ENCODE assay signal across 26 cellular contexts in the genomic region with DNA sequence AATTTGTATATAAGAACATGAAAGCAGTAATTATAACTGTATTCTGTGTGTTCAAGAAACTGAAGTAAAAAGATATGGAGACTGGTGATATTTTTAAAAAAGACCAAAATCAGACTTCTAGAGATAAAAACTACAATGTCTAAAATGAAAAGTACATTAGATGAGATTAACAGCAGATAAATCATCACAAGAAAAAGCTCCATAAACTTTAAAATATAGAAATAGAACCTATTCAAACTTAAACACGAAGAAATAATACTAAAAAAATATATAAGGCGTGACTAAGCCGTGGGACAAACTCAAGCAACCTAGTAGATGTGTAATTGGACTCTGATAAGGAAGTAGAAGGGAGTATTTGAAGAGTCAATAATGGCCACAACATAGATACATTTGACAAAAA.
"Had no signal": no experiment of that assay in that cellular context is flagged by ENCODE, and none has a peak within 500 bp of the region (broad histone marks: within the 10 kb centered on the region; RNA-seq: fewer than 3 reads in every experiment).

No MANE protein-coding gene starts in this region.

- H3K79me2 ChIP-seq: parathyroid adenoma had no signal

- H3K4me3 ChIP-seq: left lung, lower lobe of right lung, psoas muscle, right atrium auricular region, skin epidermis, spleen, tibial nerve, uterus had no signal

- H3K9me3 ChIP-seq: lower lobe of right lung, uterus had no signal

- H3K36me3 Mint-ChIP-seq: type B pancreatic cell had no signal

- H3K9ac ChIP-seq: parathyroid adenoma had no signal

- H3K27me3 ChIP-seq: left lung, right atrium auricular region, spleen, tibial nerve, uterus had no signal

- ATAC-seq: left colon; left lung; lower lobe of right lung; naive thymus-derived CD8-positive, alpha-beta T cell; psoas muscle; sciatic nerve; stimulated activated memory B cell treated with anti-CD40 and anti-IgM and Interleukin-4, amounts not matched to agents 10 μg/mL and 1 μg/mL and 100 μg/mL, for 72 hours; stimulated activated naive CD8-positive, alpha-beta T cell treated with anti-CD3 and anti-CD28 coated beads, Interleukin-15, amount 100 ng/mL, for 72 hours had no signal

- FAIRE-seq: kidney had no signal

- DNase-seq: hippocampal formation; kidney; left colon; left lung; lower lobe of right lung; mammary epithelial cell; mesenchymal stem cell; naive thymus-derived CD8-positive, alpha-beta T cell; nucleus accumbens; psoas muscle; spleen; stimulated activated CD4-positive, alpha-beta T cell treated with anti-CD3 and anti-CD28 coated beads, Interleukin-4, amount 100 ng/mL, for 4 hours; stimulated activated CD8-positive, alpha-beta memory T cell treated with anti-CD3 and anti-CD28 coated beads, Interleukin-4, amount 100 ng/mL, for 48 hours; stimulated activated naive CD4-positive, alpha-beta T cell treated with Interleukin-2 at 50 U/mL for 16 hours; stimulated activated naive CD8-positive, alpha-beta T cell treated with anti-CD3 and anti-CD28 coated beads, Interleukin-15, amount 100 ng/mL, for 72 hours; substantia nigra; uterus had no signal

- H3K4me3 Mint-ChIP-seq: naive thymus-derived CD8-positive, alpha-beta T cell; nephron; neural crest cell; stimulated activated memory B cell treated with anti-CD40 and anti-IgM and Interleukin-4, amounts not matched to agents 10 μg/mL and 1 μg/mL and 100 μg/mL, for 72 hours; stimulated activated naive CD8-positive, alpha-beta T cell treated with anti-CD3 and anti-CD28 coated beads, Interleukin-15, amount 100 ng/mL, for 72 hours; type B pancreatic cell had no signal

- H3K27ac ChIP-seq: left lung, lower lobe of right lung, parathyroid adenoma, psoas muscle, right atrium auricular region, skin epidermis, spleen, tibial nerve, uterus had no signal

- H3K27ac Mint-ChIP-seq: naive thymus-derived CD8-positive, alpha-beta T cell; nephron; stimulated activated memory B cell treated with anti-CD40 and anti-IgM and Interleukin-4, amounts not matched to agents 10 μg/mL and 1 μg/mL and 100 μg/mL, for 72 hours; stimulated activated naive CD8-positive, alpha-beta T cell treated with anti-CD3 and anti-CD28 coated beads, Interleukin-15, amount 100 ng/mL, for 72 hours; type B pancreatic cell had no signal

- H3K4me1 Mint-ChIP-seq: neural crest cell; stimulated activated memory B cell treated with anti-CD40 and anti-IgM and Interleukin-4, amounts not matched to agents 10 μg/mL and 1 μg/mL and 100 μg/mL, for 72 hours; stimulated activated naive CD8-positive, alpha-beta T cell treated with anti-CD3 and anti-CD28 coated beads, Interleukin-15, amount 100 ng/mL, for 72 hours had no signal

- H2AFZ ChIP-seq: parathyroid adenoma had no signal

- H3K4me1 ChIP-seq: left lung, lower lobe of right lung, parathyroid adenoma, psoas muscle, right atrium auricular region, spleen, uterus had no signal

- H3K36me3 ChIP-seq: left lung, lower lobe of right lung, right atrium auricular region, spleen, tibial nerve, uterus had no signal
